Comparison of ENCODE assay signal across 1 cellular context in the genomic region with DNA sequence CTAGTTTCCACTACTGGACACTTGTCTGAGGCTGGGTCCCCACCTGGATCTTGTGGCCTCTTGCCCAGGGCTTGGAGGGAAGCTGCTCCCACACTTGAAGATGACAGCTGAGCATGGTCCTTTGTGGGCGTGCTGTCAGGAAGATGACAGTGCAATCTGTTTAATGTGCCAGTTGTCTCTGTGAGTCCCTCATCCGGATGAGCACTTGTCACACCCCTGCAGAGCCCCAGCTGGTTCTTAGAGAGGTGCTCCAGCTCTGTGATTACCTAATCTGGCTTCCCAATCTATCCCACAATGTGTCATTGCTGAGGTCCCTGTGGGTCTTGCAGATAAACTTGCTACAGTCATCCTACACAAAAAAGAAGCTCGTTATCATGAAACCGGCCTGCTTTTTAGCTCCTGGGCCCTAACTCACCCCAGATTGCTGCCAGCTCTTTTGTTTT.
TF ChIP-seq lines count a peak whose summit lies in the region.

No MANE protein-coding gene starts in this region.

TF ChIP-seq in K562, 482 proteins besides CTCF, POLR2A, EP300 and RAD21 (continued from another document and continues in another):
- TF ChIP-seq, protein P1, sequence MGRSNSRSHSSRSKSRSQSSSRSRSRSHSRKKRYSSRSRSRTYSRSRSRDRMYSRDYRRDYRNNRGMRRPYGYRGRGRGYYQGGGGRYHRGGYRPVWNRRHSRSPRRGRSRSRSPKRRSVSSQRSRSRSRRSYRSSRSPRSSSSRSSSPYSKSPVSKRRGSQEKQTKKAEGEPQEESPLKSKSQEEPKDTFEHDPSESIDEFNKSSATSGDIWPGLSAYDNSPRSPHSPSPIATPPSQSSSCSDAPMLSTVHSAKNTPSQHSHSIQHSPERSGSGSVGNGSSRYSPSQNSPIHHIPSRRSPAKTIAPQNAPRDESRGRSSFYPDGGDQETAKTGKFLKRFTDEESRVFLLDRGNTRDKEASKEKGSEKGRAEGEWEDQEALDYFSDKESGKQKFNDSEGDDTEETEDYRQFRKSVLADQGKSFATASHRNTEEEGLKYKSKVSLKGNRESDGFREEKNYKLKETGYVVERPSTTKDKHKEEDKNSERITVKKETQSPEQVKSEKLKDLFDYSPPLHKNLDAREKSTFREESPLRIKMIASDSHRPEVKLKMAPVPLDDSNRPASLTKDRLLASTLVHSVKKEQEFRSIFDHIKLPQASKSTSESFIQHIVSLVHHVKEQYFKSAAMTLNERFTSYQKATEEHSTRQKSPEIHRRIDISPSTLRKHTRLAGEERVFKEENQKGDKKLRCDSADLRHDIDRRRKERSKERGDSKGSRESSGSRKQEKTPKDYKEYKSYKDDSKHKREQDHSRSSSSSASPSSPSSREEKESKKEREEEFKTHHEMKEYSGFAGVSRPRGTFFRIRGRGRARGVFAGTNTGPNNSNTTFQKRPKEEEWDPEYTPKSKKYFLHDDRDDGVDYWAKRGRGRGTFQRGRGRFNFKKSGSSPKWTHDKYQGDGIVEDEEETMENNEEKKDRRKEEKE (IDR thresholded peaks at IDR 0.05; ENCODE audit: borderline replicate concordance in 1 of 2, control insufficient read depth in 1 of 2, low read depth in 2 of 2, low read length in 1 of 2) = peak in 1 of 2 experiments; percentile 39; a peak in 1 of 4 replicates
- TF ChIP-seq, protein P2, sequence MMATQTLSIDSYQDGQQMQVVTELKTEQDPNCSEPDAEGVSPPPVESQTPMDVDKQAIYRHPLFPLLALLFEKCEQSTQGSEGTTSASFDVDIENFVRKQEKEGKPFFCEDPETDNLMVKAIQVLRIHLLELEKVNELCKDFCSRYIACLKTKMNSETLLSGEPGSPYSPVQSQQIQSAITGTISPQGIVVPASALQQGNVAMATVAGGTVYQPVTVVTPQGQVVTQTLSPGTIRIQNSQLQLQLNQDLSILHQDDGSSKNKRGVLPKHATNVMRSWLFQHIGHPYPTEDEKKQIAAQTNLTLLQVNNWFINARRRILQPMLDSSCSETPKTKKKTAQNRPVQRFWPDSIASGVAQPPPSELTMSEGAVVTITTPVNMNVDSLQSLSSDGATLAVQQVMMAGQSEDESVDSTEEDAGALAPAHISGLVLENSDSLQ (IDR thresholded peaks at IDR 0.05) = peak; percentile 91
- TF ChIP-seq, protein P3, sequence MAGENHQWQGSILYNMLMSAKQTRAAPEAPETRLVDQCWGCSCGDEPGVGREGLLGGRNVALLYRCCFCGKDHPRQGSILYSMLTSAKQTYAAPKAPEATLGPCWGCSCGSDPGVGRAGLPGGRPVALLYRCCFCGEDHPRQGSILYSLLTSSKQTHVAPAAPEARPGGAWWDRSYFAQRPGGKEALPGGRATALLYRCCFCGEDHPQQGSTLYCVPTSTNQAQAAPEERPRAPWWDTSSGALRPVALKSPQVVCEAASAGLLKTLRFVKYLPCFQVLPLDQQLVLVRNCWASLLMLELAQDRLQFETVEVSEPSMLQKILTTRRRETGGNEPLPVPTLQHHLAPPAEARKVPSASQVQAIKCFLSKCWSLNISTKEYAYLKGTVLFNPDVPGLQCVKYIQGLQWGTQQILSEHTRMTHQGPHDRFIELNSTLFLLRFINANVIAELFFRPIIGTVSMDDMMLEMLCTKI (IDR thresholded peaks at IDR 0.05; ENCODE audit: partially characterized antibody) = no peak
- TF ChIP-seq, protein P4, sequence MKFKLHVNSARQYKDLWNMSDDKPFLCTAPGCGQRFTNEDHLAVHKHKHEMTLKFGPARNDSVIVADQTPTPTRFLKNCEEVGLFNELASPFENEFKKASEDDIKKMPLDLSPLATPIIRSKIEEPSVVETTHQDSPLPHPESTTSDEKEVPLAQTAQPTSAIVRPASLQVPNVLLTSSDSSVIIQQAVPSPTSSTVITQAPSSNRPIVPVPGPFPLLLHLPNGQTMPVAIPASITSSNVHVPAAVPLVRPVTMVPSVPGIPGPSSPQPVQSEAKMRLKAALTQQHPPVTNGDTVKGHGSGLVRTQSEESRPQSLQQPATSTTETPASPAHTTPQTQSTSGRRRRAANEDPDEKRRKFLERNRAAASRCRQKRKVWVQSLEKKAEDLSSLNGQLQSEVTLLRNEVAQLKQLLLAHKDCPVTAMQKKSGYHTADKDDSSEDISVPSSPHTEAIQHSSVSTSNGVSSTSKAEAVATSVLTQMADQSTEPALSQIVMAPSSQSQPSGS (CRISPR knock-in tag; IDR thresholded peaks at IDR 0.05) = no peak
- TF ChIP-seq ZNF134 (CRISPR knock-in tag; conservative IDR thresholded peaks at IDR 0.05) = 0 out of 2 replicates have a peak, but pooled peaks have one; percentile 60
- TF ChIP-seq, protein P5, sequence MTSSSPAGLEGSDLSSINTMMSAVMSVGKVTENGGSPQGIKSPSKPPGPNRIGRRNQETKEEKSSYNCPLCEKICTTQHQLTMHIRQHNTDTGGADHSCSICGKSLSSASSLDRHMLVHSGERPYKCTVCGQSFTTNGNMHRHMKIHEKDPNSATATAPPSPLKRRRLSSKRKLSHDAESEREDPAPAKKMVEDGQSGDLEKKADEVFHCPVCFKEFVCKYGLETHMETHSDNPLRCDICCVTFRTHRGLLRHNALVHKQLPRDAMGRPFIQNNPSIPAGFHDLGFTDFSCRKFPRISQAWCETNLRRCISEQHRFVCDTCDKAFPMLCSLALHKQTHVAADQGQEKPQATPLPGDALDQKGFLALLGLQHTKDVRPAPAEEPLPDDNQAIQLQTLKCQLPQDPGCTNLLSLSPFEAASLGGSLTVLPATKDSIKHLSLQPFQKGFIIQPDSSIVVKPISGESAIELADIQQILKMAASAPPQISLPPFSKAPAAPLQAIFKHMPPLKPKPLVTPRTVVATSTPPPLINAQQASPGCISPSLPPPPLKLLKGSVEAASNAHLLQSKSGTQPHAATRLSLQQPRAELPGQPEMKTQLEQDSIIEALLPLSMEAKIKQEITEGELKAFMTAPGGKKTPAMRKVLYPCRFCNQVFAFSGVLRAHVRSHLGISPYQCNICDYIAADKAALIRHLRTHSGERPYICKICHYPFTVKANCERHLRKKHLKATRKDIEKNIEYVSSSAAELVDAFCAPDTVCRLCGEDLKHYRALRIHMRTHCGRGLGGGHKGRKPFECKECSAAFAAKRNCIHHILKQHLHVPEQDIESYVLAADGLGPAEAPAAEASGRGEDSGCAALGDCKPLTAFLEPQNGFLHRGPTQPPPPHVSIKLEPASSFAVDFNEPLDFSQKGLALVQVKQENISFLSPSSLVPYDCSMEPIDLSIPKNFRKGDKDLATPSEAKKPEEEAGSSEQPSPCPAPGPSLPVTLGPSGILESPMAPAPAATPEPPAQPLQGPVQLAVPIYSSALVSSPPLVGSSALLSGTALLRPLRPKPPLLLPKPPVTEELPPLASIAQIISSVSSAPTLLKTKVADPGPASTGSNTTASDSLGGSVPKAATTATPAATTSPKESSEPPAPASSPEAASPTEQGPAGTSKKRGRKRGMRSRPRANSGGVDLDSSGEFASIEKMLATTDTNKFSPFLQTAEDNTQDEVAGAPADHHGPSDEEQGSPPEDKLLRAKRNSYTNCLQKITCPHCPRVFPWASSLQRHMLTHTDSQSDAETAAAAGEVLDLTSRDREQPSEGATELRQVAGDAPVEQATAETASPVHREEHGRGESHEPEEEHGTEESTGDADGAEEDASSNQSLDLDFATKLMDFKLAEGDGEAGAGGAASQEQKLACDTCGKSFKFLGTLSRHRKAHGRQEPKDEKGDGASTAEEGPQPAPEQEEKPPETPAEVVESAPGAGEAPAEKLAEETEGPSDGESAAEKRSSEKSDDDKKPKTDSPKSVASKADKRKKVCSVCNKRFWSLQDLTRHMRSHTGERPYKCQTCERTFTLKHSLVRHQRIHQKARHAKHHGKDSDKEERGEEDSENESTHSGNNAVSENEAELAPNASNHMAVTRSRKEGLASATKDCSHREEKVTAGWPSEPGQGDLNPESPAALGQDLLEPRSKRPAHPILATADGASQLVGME (CRISPR knock-in tag; IDR thresholded peaks at IDR 0.05) = peak; percentile 87
- no peak for TF ChIP-seq TSC22D4 (tag; IDR thresholded peaks at IDR 0.05)
- TF ChIP-seq SP2 (IDR thresholded peaks at IDR 0.05; ENCODE audit: extremely low read depth, low read depth, low read length, poor library complexity, severe bottlenecking) = no peak
- no peak for TF ChIP-seq BDP1 (IDR thresholded peaks at IDR 0.05; ENCODE audit: insufficient read depth, insufficient read length)
- no peak for TF ChIP-seq ZNF507 (tag; conservative IDR thresholded peaks at IDR 0.05)
- no peak for TF ChIP-seq ZBTB1 (CRISPR knock-in tag; IDR thresholded peaks at IDR 0.05; ENCODE audit: borderline replicate concordance, low read depth)
- TF ChIP-seq, protein P6, sequence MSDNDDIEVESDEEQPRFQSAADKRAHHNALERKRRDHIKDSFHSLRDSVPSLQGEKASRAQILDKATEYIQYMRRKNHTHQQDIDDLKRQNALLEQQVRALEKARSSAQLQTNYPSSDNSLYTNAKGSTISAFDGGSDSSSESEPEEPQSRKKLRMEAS (CRISPR knock-in tag; IDR thresholded peaks at IDR 0.05) = peak; percentile 60
- TF ChIP-seq NBN (IDR thresholded peaks at IDR 0.05; ENCODE audit: low read depth) = peak; percentile 96
- TF ChIP-seq HIVEP1 (CRISPR knock-in tag; IDR thresholded peaks at IDR 0.05) = 0 out of 2 replicates have a peak, but pooled peaks have one; percentile 25
- TF ChIP-seq BCL6 (CRISPR knock-in tag; IDR thresholded peaks at IDR 0.05) = peak; percentile 83; the same call in 1 of the 2 replicates
- TF ChIP-seq ZNF717 (CRISPR knock-in tag; IDR thresholded peaks at IDR 0.05) = no peak
- no peak for TF ChIP-seq XRCC4 (IDR thresholded peaks at IDR 0.05; ENCODE audit: extremely low read depth, insufficient read depth, insufficient read length)
- TF ChIP-seq SRSF7 (optimal IDR thresholded peaks at IDR 0.05; ENCODE audit: low read depth, low read length) = no peak
- TF ChIP-seq ASH1L (IDR thresholded peaks at IDR 0.05; ENCODE audit: borderline replicate concordance, low read depth, partially characterized antibody) = no peak
- peak; percentile 67; the same call in 1 of the 2 replicates for TF ChIP-seq MYC (IDR thresholded peaks at IDR 0.05; ENCODE audit: low read depth, low read length)
- no peak for TF ChIP-seq MYC (CRISPR knock-in tag; IDR thresholded peaks at IDR 0.05; ENCODE audit: borderline replicate concordance, low read depth)
- TF ChIP-seq, protein P7, sequence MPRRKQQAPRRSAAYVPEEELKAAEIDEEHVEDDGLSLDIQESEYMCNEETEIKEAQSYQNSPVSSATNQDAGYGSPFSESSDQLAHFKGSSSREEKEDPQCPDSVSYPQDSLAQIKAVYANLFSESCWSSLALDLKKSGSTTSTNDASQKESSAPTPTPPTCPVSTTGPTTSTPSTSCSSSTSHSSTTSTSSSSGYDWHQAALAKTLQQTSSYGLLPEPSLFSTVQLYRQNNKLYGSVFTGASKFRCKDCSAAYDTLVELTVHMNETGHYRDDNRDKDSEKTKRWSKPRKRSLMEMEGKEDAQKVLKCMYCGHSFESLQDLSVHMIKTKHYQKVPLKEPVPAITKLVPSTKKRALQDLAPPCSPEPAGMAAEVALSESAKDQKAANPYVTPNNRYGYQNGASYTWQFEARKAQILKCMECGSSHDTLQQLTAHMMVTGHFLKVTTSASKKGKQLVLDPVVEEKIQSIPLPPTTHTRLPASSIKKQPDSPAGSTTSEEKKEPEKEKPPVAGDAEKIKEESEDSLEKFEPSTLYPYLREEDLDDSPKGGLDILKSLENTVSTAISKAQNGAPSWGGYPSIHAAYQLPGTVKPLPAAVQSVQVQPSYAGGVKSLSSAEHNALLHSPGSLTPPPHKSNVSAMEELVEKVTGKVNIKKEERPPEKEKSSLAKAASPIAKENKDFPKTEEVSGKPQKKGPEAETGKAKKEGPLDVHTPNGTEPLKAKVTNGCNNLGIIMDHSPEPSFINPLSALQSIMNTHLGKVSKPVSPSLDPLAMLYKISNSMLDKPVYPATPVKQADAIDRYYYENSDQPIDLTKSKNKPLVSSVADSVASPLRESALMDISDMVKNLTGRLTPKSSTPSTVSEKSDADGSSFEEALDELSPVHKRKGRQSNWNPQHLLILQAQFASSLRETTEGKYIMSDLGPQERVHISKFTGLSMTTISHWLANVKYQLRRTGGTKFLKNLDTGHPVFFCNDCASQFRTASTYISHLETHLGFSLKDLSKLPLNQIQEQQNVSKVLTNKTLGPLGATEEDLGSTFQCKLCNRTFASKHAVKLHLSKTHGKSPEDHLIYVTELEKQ (CRISPR knock-in tag; IDR thresholded peaks at IDR 0.05) = no peak
- no peak for TF ChIP-seq ZNF830 (CRISPR knock-in tag; IDR thresholded peaks at IDR 0.05)
- no peak for TF ChIP-seq XRCC3 (IDR thresholded peaks at IDR 0.05)
- TF ChIP-seq MIER1 (IDR thresholded peaks at IDR 0.05; ENCODE audit: low read depth) = peak; percentile 85
- TF ChIP-seq CEBPG (CRISPR knock-in tag; IDR thresholded peaks at IDR 0.05) = no peak
- peak; percentile 53 to 85; a peak in 3 of 4 replicates for TF ChIP-seq CEBPG (tag; conservative IDR thresholded peaks at IDR 0.05 in 1 of 2, IDR thresholded peaks at IDR 0.05 in 1 of 2)
- TF ChIP-seq, protein P8, sequence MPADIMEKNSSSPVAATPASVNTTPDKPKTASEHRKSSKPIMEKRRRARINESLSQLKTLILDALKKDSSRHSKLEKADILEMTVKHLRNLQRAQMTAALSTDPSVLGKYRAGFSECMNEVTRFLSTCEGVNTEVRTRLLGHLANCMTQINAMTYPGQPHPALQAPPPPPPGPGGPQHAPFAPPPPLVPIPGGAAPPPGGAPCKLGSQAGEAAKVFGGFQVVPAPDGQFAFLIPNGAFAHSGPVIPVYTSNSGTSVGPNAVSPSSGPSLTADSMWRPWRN (IDR thresholded peaks at IDR 0.05; ENCODE audit: low read depth) = peak; percentile 94
- TF ChIP-seq, protein P9, sequence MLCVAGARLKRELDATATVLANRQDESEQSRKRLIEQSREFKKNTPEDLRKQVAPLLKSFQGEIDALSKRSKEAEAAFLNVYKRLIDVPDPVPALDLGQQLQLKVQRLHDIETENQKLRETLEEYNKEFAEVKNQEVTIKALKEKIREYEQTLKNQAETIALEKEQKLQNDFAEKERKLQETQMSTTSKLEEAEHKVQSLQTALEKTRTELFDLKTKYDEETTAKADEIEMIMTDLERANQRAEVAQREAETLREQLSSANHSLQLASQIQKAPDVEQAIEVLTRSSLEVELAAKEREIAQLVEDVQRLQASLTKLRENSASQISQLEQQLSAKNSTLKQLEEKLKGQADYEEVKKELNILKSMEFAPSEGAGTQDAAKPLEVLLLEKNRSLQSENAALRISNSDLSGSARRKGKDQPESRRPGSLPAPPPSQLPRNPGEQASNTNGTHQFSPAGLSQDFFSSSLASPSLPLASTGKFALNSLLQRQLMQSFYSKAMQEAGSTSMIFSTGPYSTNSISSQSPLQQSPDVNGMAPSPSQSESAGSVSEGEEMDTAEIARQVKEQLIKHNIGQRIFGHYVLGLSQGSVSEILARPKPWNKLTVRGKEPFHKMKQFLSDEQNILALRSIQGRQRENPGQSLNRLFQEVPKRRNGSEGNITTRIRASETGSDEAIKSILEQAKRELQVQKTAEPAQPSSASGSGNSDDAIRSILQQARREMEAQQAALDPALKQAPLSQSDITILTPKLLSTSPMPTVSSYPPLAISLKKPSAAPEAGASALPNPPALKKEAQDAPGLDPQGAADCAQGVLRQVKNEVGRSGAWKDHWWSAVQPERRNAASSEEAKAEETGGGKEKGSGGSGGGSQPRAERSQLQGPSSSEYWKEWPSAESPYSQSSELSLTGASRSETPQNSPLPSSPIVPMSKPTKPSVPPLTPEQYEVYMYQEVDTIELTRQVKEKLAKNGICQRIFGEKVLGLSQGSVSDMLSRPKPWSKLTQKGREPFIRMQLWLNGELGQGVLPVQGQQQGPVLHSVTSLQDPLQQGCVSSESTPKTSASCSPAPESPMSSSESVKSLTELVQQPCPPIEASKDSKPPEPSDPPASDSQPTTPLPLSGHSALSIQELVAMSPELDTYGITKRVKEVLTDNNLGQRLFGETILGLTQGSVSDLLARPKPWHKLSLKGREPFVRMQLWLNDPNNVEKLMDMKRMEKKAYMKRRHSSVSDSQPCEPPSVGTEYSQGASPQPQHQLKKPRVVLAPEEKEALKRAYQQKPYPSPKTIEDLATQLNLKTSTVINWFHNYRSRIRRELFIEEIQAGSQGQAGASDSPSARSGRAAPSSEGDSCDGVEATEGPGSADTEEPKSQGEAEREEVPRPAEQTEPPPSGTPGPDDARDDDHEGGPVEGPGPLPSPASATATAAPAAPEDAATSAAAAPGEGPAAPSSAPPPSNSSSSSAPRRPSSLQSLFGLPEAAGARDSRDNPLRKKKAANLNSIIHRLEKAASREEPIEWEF (CRISPR knock-in tag; IDR thresholded peaks at IDR 0.05) = peak; percentile 86; the same call in 1 of the 2 replicates
- no peak for TF ChIP-seq SMARCA5 (IDR thresholded peaks at IDR 0.05)
